ENCODE assay signal across 1 cellular context in the genomic region with DNA sequence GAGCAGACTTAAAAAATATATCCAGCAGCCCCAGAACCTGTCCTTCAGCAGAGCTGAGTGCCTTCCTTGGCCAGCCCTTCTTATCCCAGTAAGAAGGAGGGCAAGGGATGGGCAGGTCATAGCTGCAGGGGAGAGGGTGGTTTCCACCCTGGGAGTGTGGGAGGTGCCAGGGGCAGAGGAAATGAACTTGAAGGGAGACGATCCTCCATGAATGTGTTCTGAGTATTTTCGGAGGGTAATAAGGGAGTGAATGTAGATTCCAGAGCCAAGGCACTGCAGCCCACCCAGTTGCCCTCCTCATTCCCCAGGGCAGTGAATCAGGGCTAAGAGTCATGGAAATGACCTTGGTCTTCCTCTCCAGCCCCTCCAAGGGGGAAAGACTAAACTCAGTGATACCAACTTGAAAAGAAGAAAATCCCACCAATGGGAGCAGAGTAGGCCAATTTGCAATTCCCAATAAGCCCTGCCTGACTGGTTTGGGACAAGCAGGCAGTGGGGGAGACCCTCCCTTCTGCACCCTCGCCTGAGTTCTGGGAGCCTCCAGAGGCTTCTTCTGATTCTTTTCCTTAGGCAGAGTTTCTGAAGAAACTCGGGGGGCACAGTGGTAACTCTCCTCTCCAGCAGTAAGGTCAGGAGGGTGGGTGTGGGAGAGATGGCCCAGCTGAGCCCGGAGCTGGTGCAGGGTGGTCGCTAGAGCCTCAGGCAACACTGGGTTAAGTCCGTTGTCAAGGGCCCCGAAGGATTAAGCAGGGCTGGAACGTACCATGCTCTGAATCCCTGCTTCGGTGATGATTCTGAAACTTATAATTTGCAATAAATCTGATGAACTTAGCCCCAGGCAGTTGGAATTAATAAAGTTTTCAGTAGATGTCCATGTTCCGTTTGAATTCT.
TF ChIP-seq lines count a peak whose summit lies in the region.

No MANE protein-coding gene starts in this region.

TF ChIP-seq in HepG2, 621 proteins besides CTCF, POLR2A, EP300 and RAD21:
- TF ChIP-seq SKI (IDR thresholded peaks at IDR 0.05; ENCODE audit: partially characterized antibody) (no peak), LCORL (IDR thresholded peaks at IDR 0.05) (no peak), LCORL (CRISPR knock-in tag; IDR thresholded peaks at IDR 0.05) (no peak), NR2C2 (CRISPR knock-in tag; IDR thresholded peaks at IDR 0.05; ENCODE audit: borderline replicate concordance) (no peak), SETDB1 (CRISPR knock-in tag; IDR thresholded peaks at IDR 0.05; ENCODE audit: borderline replicate concordance) (no peak), MIER2 (CRISPR knock-in tag; IDR thresholded peaks at IDR 0.05) (no peak), NR2F6 (IDR thresholded peaks at IDR 0.05) (no peak), NR2F6 (CRISPR knock-in tag; IDR thresholded peaks at IDR 0.05) (no peak), PHF8 (CRISPR knock-in tag; IDR thresholded peaks at IDR 0.05) (no peak), TAF15 (IDR thresholded peaks at IDR 0.05; ENCODE audit: low read depth, low read length, poor library complexity, severe bottlenecking) (no peak), XRCC5 (optimal IDR thresholded peaks at IDR 0.05; ENCODE audit: low read length) (no peak)
- TF ChIP-seq, protein P1, sequence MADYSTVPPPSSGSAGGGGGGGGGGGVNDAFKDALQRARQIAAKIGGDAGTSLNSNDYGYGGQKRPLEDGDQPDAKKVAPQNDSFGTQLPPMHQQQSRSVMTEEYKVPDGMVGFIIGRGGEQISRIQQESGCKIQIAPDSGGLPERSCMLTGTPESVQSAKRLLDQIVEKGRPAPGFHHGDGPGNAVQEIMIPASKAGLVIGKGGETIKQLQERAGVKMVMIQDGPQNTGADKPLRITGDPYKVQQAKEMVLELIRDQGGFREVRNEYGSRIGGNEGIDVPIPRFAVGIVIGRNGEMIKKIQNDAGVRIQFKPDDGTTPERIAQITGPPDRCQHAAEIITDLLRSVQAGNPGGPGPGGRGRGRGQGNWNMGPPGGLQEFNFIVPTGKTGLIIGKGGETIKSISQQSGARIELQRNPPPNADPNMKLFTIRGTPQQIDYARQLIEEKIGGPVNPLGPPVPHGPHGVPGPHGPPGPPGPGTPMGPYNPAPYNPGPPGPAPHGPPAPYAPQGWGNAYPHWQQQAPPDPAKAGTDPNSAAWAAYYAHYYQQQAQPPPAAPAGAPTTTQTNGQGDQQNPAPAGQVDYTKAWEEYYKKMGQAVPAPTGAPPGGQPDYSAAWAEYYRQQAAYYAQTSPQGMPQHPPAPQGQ (CRISPR knock-in tag; IDR thresholded peaks at IDR 0.05; ENCODE audit: borderline replicate concordance) = no peak
- TF ChIP-seq, protein P2, sequence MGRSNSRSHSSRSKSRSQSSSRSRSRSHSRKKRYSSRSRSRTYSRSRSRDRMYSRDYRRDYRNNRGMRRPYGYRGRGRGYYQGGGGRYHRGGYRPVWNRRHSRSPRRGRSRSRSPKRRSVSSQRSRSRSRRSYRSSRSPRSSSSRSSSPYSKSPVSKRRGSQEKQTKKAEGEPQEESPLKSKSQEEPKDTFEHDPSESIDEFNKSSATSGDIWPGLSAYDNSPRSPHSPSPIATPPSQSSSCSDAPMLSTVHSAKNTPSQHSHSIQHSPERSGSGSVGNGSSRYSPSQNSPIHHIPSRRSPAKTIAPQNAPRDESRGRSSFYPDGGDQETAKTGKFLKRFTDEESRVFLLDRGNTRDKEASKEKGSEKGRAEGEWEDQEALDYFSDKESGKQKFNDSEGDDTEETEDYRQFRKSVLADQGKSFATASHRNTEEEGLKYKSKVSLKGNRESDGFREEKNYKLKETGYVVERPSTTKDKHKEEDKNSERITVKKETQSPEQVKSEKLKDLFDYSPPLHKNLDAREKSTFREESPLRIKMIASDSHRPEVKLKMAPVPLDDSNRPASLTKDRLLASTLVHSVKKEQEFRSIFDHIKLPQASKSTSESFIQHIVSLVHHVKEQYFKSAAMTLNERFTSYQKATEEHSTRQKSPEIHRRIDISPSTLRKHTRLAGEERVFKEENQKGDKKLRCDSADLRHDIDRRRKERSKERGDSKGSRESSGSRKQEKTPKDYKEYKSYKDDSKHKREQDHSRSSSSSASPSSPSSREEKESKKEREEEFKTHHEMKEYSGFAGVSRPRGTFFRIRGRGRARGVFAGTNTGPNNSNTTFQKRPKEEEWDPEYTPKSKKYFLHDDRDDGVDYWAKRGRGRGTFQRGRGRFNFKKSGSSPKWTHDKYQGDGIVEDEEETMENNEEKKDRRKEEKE (IDR thresholded peaks at IDR 0.05) = no peak
